ENCODE assay signal across 1 cellular context in the genomic region with DNA sequence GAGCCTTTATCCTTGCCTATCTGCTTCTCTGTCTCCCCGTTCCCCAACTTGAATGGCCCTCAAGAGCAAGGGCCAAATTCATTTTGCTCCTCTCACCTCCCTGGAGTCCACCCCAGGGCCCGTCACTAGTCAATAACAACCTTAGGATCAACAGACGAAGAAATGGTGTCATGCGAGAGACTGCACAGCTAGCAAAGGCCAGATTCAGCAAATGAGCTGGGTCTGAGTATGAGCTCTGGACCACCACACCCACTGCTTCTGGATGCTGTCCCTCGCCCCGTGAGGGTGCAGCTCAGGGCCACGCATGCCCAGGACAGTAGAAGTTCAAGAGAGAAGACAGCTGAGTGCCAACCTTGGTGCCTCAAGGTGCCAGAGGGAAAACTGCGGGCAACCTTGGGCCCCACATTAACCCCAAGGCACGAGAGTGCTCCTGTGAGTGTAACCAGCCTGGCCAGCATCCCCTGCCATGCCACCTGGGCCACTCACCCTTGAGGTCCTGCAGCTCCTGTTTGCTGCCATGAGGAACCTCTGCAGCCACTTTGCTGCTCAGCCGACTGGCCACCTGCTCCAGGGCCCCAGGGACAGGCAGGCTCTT.
TF ChIP-seq lines count a peak whose summit lies in the region.

No MANE protein-coding gene starts in this region.

TF ChIP-seq in A549, 52 proteins besides CTCF, POLR2A, EP300 and RAD21:
- TF ChIP-seq, protein P1, sequence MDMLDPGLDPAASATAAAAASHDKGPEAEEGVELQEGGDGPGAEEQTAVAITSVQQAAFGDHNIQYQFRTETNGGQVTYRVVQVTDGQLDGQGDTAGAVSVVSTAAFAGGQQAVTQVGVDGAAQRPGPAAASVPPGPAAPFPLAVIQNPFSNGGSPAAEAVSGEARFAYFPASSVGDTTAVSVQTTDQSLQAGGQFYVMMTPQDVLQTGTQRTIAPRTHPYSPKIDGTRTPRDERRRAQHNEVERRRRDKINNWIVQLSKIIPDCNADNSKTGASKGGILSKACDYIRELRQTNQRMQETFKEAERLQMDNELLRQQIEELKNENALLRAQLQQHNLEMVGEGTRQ (IDR thresholded peaks at IDR 0.05) = no peak
- TF ChIP-seq POLR2AphosphoS2 (conservative IDR thresholded peaks at IDR 0.05; ENCODE audit: low read length) (no peak), RARB (CRISPR knock-in tag; IDR thresholded peaks at IDR 0.05) (no peak), HOXB13 (CRISPR knock-in tag; IDR thresholded peaks at IDR 0.05; ENCODE audit: low read depth) (no peak), E2F6 (IDR thresholded peaks at IDR 0.05; ENCODE audit: borderline replicate concordance, low read depth) (no peak), HDAC2 (IDR thresholded peaks at IDR 0.05) (no peak), HOXB5 (CRISPR knock-in tag; IDR thresholded peaks at IDR 0.05) (no peak), BHLHE40 (IDR thresholded peaks at IDR 0.05; ENCODE audit: low read depth, low read length) (no peak), MAZ (IDR thresholded peaks at IDR 0.05; ENCODE audit: borderline replicate concordance, low read depth, low read length) (no peak), RFX5 (IDR thresholded peaks at IDR 0.05) (no peak), KDM1A (IDR thresholded peaks at IDR 0.05; ENCODE audit: low read depth) (no peak), GATA3 (IDR thresholded peaks at IDR 0.05; ENCODE audit: borderline replicate concordance) (no peak), TP53 (CRISPR knock-in tag; IDR thresholded peaks at IDR 0.05) (no peak)
- TF ChIP-seq, protein P2, sequence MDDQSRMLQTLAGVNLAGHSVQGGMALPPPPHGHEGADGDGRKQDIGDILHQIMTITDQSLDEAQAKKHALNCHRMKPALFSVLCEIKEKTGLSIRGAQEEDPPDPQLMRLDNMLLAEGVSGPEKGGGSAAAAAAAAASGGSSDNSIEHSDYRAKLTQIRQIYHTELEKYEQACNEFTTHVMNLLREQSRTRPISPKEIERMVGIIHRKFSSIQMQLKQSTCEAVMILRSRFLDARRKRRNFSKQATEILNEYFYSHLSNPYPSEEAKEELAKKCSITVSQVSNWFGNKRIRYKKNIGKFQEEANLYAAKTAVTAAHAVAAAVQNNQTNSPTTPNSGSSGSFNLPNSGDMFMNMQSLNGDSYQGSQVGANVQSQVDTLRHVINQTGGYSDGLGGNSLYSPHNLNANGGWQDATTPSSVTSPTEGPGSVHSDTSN (IDR thresholded peaks at IDR 0.05) = no peak
